8 cellular contexts compared by ENCODE assay signal in the genomic region with DNA sequence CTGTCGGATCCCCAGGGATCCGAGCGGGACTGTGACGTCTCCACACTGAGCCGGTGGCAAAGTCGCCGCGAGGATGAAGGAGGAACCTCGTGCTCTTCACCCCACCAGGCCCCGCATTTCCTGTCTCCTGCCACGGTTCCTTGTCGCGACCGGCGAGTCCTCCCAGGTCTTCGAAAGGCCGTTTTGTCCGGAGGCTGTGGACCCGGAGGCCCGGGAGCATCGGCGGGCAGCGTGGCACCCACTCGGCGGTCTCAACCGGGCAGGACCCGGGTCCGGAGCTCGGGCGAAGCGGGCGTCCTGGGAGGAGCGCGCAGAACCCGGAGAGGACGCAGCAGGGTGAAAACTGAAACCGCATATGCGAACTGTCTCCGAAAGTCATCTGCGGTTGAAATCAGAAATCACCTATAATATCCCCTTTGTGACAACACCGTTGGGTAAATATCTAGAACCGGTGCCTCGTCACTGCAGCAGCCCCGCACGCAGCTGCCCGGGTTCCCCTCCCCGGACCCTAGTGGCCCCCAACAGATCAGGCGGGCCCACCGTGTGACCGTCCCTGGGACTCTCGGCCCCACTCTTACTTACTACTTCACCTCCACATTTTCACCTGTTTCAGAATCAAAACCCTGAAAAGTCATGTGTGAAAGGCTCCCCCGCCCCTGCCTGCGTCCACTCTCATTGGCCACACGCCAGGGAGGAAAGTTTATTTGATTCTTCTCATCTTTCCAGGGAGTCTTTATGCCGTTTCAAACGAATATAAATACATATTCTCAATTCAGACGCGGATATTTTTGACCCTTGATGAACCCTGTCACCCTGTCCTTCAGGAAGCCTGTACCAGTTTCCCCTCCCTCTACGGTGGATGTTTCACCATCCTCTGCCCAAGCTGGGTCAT. TPM values are rescaled to one million over a fixed set of nuclear protein-coding genes. Genes with fewer than 3 reads are reported as not detected.
DNase-seq lines count a peak whose midpoint lies in the region; ATAC-seq lines count a peak whose summit lies in the region.

No MANE protein-coding gene starts in this region.

- H3K9me3 ChIP-seq in SJCRH30 (replicated peaks), result no peaks in the 10 kb centered on the region
- no peaks in the 10 kb centered on the region for H3K9me3 ChIP-seq in muscle layer of colon (ENCODE audit: low read length)

- no peak overlapping the region for H3K9ac ChIP-seq in muscle layer of colon (ENCODE audit: low read length)

- DNase-seq in activated gamma-delta T cell (lab: John Stamatoyannopoulos, UW), result peak; percentile 47
- DNase-seq in activated gamma-delta T cell treated with Interleukin-2 at 50 U/mL for 16 hours, result no peak
- peak in 1 of 2 experiments; percentile 35 for DNase-seq in SJCRH30
- peak; percentile 76 for DNase-seq in central memory CD4-positive, alpha-beta T cell
- no peak for DNase-seq in cerebellum (ENCODE audit: low spot score)
- no peak for DNase-seq in inferior parietal cortex (ENCODE audit: extremely low spot score)

- H3K36me3 ChIP-seq in SJCRH30 (no peaks in the 10 kb centered on the region), muscle layer of colon (ENCODE audit: insufficient read depth, low read length) (no peaks in the 10 kb centered on the region)

- ATAC-seq in HG02943 (IDR thresholded peaks at IDR 0.05; ENCODE audit: low read depth, unreplicated experiment), result peak; percentile 82

- H3K27me3 ChIP-seq in SJCRH30 (peaks cover 29% of the 10 kb centered on the region), muscle layer of colon (ENCODE audit: control insufficient read depth in 1 of 2, insufficient read depth in 2 of 2, low read length in 2 of 2) (peaks cover 76 to 80% of the 10 kb centered on the region in 2 donors)

- H3K27ac ChIP-seq in SJCRH30 (no peak overlapping the region), muscle layer of colon (ENCODE audit: low read depth, low read length) (no peak overlapping the region)

- H3K4me3 ChIP-seq in SJCRH30 (peak overlapping the region; percentile 48), muscle layer of colon (ENCODE audit: low read depth in 1 of 2, low read length in 2 of 2) (peak overlapping the region; percentile 44 to 46)

- no peaks in the 10 kb centered on the region for H3K4me1 ChIP-seq in SJCRH30
- peaks cover 13% of the 10 kb centered on the region for H3K4me1 ChIP-seq in muscle layer of colon (ENCODE audit: insufficient read depth, low read length)

RNA-seq across cellular contexts. Expression of a gene that starts 3.0 kb away (rescaled TPM):
- 2.7 and 2.9 TPM in 2 replicates for total RNA-seq in SJCRH30 (2014; rRNA removed; shearing (Covaris generic))
- total RNA-seq in cerebellum, result 3.2 TPM

RNA-seq across cellular contexts. Expression of a gene that starts 15.9 kb away (rescaled TPM):
- not detected in 2 replicates for total RNA-seq in SJCRH30 (2014; rRNA removed; shearing (Covaris generic))
- total RNA-seq in cerebellum, result not detected

RNA-seq across cellular contexts. Expression of a gene that starts 24.9 kb away (rescaled TPM):
- total RNA-seq in SJCRH30 (2014; rRNA removed; shearing (Covaris generic)), result 0.99 and 1.7 TPM in 2 replicates
- total RNA-seq in cerebellum, result 0.82 TPM

RNA-seq across cellular contexts. Expression of a gene that starts 40.9 kb away (rescaled TPM):
- total RNA-seq in SJCRH30 (2014; rRNA removed; shearing (Covaris generic)), result not detected in 2 replicates
- total RNA-seq in cerebellum, result not detected

Comparison
In these comparisons a context has a peak if more than half of its experiments do, and no peak if none do; other contexts are left out.
1. DNase-seq: peak in activated gamma-delta T cell (single experiment) and central memory CD4-positive, alpha-beta T cell (single experiment); none in activated gamma-delta T cell treated with Interleukin-2 at 50 U/mL for 16 hours (single experiment), cerebellum (single experiment) and inferior parietal cortex (single experiment).